ENCODE assay signal across 8 cellular contexts in genomic region chr20:49713779-49714712, GRCh38. TPM values are rescaled to one million over a fixed set of nuclear protein-coding genes. Genes with fewer than 3 reads are reported as not detected.
A peak's percentile ranks its signal among the peaks of the same experiment; 100 is the strongest.
DNase-seq lines count a peak whose midpoint lies in the region; ATAC-seq and TF ChIP-seq lines count a peak whose summit lies in the region.

TSS of gene B4GALT5 (minus strand) at chr20:49713878. CDS start at chr20:49713690, 188 bp downstream.

- ATAC-seq in HG03520 (IDR thresholded peaks at IDR 0.05; ENCODE audit: unreplicated experiment) (peak; percentile 58), memory B cell (ENCODE audit: low read depth) (peak; percentile 83)

- no peaks in the 10 kb centered on the region for H3K27me3 ChIP-seq in BJ (ENCODE audit: control insufficient read depth, insufficient read depth, low read length)
- no peaks in the 10 kb centered on the region for H3K27me3 ChIP-seq in endocrine pancreas (ENCODE audit: control insufficient read depth, insufficient read depth, low read length)

- CTCF ChIA-PET in BJ (lab: Yijun Ruan, JAX): interaction anchor here (0.7 to 1.0 kb wide), 2 partner anchors 38 to 104 kb away, joined by 3 read pairs; no protein-coding TSS in a partner anchor

- H3K4me1 ChIP-seq in endocrine pancreas (ENCODE audit: control insufficient read depth, insufficient read depth, low read length): peaks cover 8% of the 10 kb centered on the region

- H3K27me3 Mint-ChIP-seq in memory B cell: no peaks in the 10 kb centered on the region

- DNase-seq in BJ (ENCODE audit: low read depth) (no peak), GM19238 (ENCODE audit: insufficient read length, low spot score) (peak; percentile 66), NOMO-1 treated with DMSO at 0.1 percent for 48 hours (lab: John Stamatoyannopoulos, UW; ENCODE audit: unreplicated experiment) (peak; percentile 65), memory B cell (ENCODE audit: low spot score in 2 of 2) (peak; percentile 55 to 83)
- DNase-seq in activated CD8-positive, alpha-beta memory T cell treated with anti-CD3 and anti-CD28 coated beads for 48 hours (ENCODE audit: low read depth in 2 of 3, low spot score in 2 of 3): peak; percentile 32 to 53 (median 44)
- DNase-seq in stimulated activated CD8-positive, alpha-beta memory T cell treated with anti-CD3 and anti-CD28 coated beads, Interleukin-12 subunit alpha, Interleukin-12 subunit beta, amount 100 ng/mL, for 4 hours (ENCODE audit: low read depth): peak; percentile 62

- H3K4me3 ChIP-seq in BJ (ENCODE audit: low read depth, low read length) (peak within 1 kb of the TSS; percentile 94), endocrine pancreas (ENCODE audit: control insufficient read depth, insufficient read depth, low read length) (peak within 1 kb of the TSS; percentile 73)

- no peaks in the 10 kb centered on the region for H3K9me3 ChIP-seq in endocrine pancreas (ENCODE audit: control insufficient read depth, low read length)

- H3K9me3 Mint-ChIP-seq in memory B cell: no peaks in the 10 kb centered on the region

- peak within 1 kb of the TSS; percentile 88 for H3K27ac Mint-ChIP-seq in memory B cell

- H3K36me3 Mint-ChIP-seq in memory B cell: no peaks in the 10 kb centered on the region

- POLR2A ChIA-PET in BJ (lab: Charles Lee): no interaction called here

- H3K36me3 ChIP-seq in BJ (ENCODE audit: control insufficient read depth, insufficient read depth, low read length): no peaks in the 10 kb centered on the region
- no peaks in the 10 kb centered on the region for H3K36me3 ChIP-seq in endocrine pancreas (ENCODE audit: control insufficient read depth, insufficient read depth, low read length)

- no peak for TF ChIP-seq CTCF in BJ (IDR thresholded peaks at IDR 0.05; ENCODE audit: insufficient read depth, low read depth, low read length)

- H3K4me1 Mint-ChIP-seq in memory B cell: peaks cover 31% of the 10 kb centered on the region

- peak within 1 kb of the TSS; percentile 87 for H3K9ac ChIP-seq in endocrine pancreas (ENCODE audit: control insufficient read depth, insufficient read depth, low read length)

- H3K4me3 Mint-ChIP-seq in memory B cell: peak within 1 kb of the TSS; percentile 91

RNA-seq across cellular contexts. Expression of gene B4GALT5, which starts in this region (rescaled TPM):
- polyA plus RNA-seq in BJ (2011; rRNA removed): 26.7 and 32.5 TPM in 2 replicates
- 18.6 and 24.8 TPM in 2 replicates for polyA minus RNA-seq in BJ (2011; rRNA and poly(A)+ RNA removed)
